In genomic region chr3:15205934-15206661, GRCh38 we compare ENCODE assay signal across 8 cellular contexts. TPM values are rescaled to one million over a fixed set of nuclear protein-coding genes. Genes with fewer than 3 reads are reported as not detected.
A peak's percentile ranks its signal among the peaks of the same experiment; 100 is the strongest.
DNase-seq lines count a peak whose midpoint lies in the region; ATAC-seq lines count a peak whose summit lies in the region.

CAPN7 (plus strand) TSS chr3:15206246; CDS start chr3:15206496, 250 bp downstream.

- H3K9me3 ChIP-seq in BLaER1 treated with 17β-estradiol and CSF1 and Interleukin-3, amounts not matched to agents 10 nM and 100 nM (replicated peaks in 1 of 11) = no peaks in the 10 kb centered on the region
- H3K9me3 ChIP-seq in muscle layer of duodenum (ENCODE audit: control insufficient read depth in 1 of 2, low read length in 2 of 2) = no peaks in the 10 kb centered on the region

- peak; percentile 80 for ATAC-seq in GM19468 (IDR thresholded peaks at IDR 0.05; ENCODE audit: extremely low read depth, unreplicated experiment)

- peaks cover 23 to 49% (median 41%) of the 10 kb centered on the region in 11 experiments; a peak in 20 of 22 replicates for H4K20me1 ChIP-seq in BLaER1 treated with 17β-estradiol and CSF1 and Interleukin-3, amounts not matched to agents 10 nM and 100 nM

- H3K4me2 ChIP-seq in BLaER1 treated with 17β-estradiol and CSF1 and Interleukin-3, amounts not matched to agents 10 nM and 100 nM = peak within 1 kb of the TSS; percentile 81 to 94 (median 91)

- peak within 1 kb of the TSS; percentile 78 to 97 (median 92) for H3K27ac ChIP-seq in BLaER1 treated with 17β-estradiol and CSF1 and Interleukin-3, amounts not matched to agents 10 nM and 100 nM
- H3K27ac ChIP-seq in muscle layer of duodenum (ENCODE audit: low read length) = peak within 1 kb of the TSS; percentile 92

- H3K4me3 ChIP-seq in BLaER1 treated with 17β-estradiol and CSF1 and Interleukin-3, amounts not matched to agents 10 nM and 100 nM = peak within 1 kb of the TSS; percentile 72 to 96 (median 90)
- H3K4me3 ChIP-seq in muscle layer of duodenum (ENCODE audit: low read depth in 1 of 2, low read length in 2 of 2) = peak within 1 kb of the TSS; percentile 95

- H3K36me3 ChIP-seq in BLaER1 treated with 17β-estradiol and CSF1 and Interleukin-3, amounts not matched to agents 10 nM and 100 nM = peaks cover 12 to 27% (median 17%) of the 10 kb centered on the region in 11 experiments; a peak in 21 of 22 replicates
- peaks cover 4 to 5% of the 10 kb centered on the region in 2 donors for H3K36me3 ChIP-seq in muscle layer of duodenum (ENCODE audit: control insufficient read depth in 1 of 2, insufficient read depth in 2 of 2, low read length in 2 of 2)

- H3K4me1 ChIP-seq in BLaER1 treated with 17β-estradiol and CSF1 and Interleukin-3, amounts not matched to agents 10 nM and 100 nM = peaks cover 17 to 32% (median 22%) of the 10 kb centered on the region in 10 experiments
- H3K4me1 ChIP-seq in muscle layer of duodenum (ENCODE audit: control insufficient read depth in 1 of 2, insufficient read depth in 2 of 2, low read length in 2 of 2) = peaks cover 0 to 19% of the 10 kb centered on the region in 2 donors

- H3K9ac ChIP-seq in BLaER1 treated with 17β-estradiol and CSF1 and Interleukin-3, amounts not matched to agents 10 nM and 100 nM = peak within 1 kb of the TSS; percentile 83 to 99 (median 94)

- peak; percentile 89 for DNase-seq in HT-29 (ENCODE audit: low spot score)
- DNase-seq in activated CD8-positive, alpha-beta memory T cell treated with anti-CD3 and anti-CD28 coated beads for 1 hour (ENCODE audit: extremely low read depth in 1 of 2, low read depth in 1 of 2) = peak; percentile 71 to 93
- peak; percentile 84 for DNase-seq in epidermal melanocyte (ENCODE audit: insufficient read length, low spot score)
- peak; percentile 88 to 93 for DNase-seq in stimulated activated CD8-positive, alpha-beta memory T cell treated with anti-CD3 and anti-CD28 coated beads, Interleukin-7, amount 100 ng/mL, for 48 hours (ENCODE audit: extremely low read depth in 1 of 2, low read depth in 1 of 2)
- no peak for DNase-seq in NCI-H1048 (lab: John Stamatoyannopoulos, UW)

- H3K27me3 ChIP-seq in BLaER1 treated with 17β-estradiol and CSF1 and Interleukin-3, amounts not matched to agents 10 nM and 100 nM = no peaks in the 10 kb centered on the region
- no peaks in the 10 kb centered on the region for H3K27me3 ChIP-seq in muscle layer of duodenum (ENCODE audit: low read depth, low read length)

RNA-seq across cellular contexts. Expression of gene CAPN7, which starts in this region (rescaled TPM):
- total RNA-seq in HT-29 (2014; rRNA removed; shearing (Covaris generic)) = 12.3 and 16.6 TPM in 2 replicates
